ENCODE assay signal across 10 cellular contexts in genomic region chr13:24274452-24274971, GRCh38. TPM values are rescaled to one million over a fixed set of nuclear protein-coding genes. Genes with fewer than 3 reads are reported as not detected.
A peak's percentile ranks its signal among the peaks of the same experiment; 100 is the strongest.
DNase-seq lines count a peak whose midpoint lies in the region; ATAC-seq and TF ChIP-seq lines count a peak whose summit lies in the region.
"Had no signal": no experiment of that assay in that cellular context is flagged by ENCODE, and none has a peak within 500 bp of the region (broad histone marks: within the 10 kb centered on the region; RNA-seq: fewer than 3 reads in every experiment).

No MANE protein-coding gene starts in this region.

- no peaks in the 10 kb centered on the region for H3K27me3 Mint-ChIP-seq in IgD-negative memory B cell

- TF ChIP-seq CTCF in omental fat pad (IDR thresholded peaks at IDR 0.05): no peak

- H3K4me1 ChIP-seq in BLaER1 treated with 17β-estradiol and CSF1 and Interleukin-3, amounts not matched to agents 10 nM and 100 nM: peaks cover 69 to 90% (median 84%) of the 10 kb centered on the region in 10 experiments

- H3K9ac ChIP-seq in BLaER1 treated with 17β-estradiol and CSF1 and Interleukin-3, amounts not matched to agents 10 nM and 100 nM: peak overlapping the region; percentile 35 to 72 (median 61); a peak in 21 of 22 replicates

- H3K4me2 ChIP-seq in BLaER1 treated with 17β-estradiol and CSF1 and Interleukin-3, amounts not matched to agents 10 nM and 100 nM: peak overlapping the region; percentile 75 to 99 (median 94)

- ATAC-seq in GM21367 (IDR thresholded peaks at IDR 0.05; ENCODE audit: unreplicated experiment): peak; percentile 54
- no peak for ATAC-seq in omental fat pad (ENCODE audit: low FRiP score)

- peaks cover 36 to 47% (median 37%) of the 10 kb centered on the region in 3 donors for H3K4me1 Mint-ChIP-seq in IgD-negative memory B cell

- H3K9me3 Mint-ChIP-seq in IgD-negative memory B cell: no peaks in the 10 kb centered on the region

- no peaks in the 10 kb centered on the region for H3K36me3 Mint-ChIP-seq in IgD-negative memory B cell

- peaks cover 0 to 10% (median 0%) of the 10 kb centered on the region in 11 experiments; a peak in 3 of 22 replicates for H3K36me3 ChIP-seq in BLaER1 treated with 17β-estradiol and CSF1 and Interleukin-3, amounts not matched to agents 10 nM and 100 nM

- no peaks in the 10 kb centered on the region for H3K27me3 ChIP-seq in BLaER1 treated with 17β-estradiol and CSF1 and Interleukin-3, amounts not matched to agents 10 nM and 100 nM

- peak overlapping the region in 3 of 4 donors; percentile 35 to 82 (median 74) for H3K4me3 Mint-ChIP-seq in IgD-negative memory B cell

- POLR2A ChIA-PET in HEK293T (lab: Yijun Ruan, JAX): no interaction called here

- CTCF ChIA-PET in HEK293T (lab: Yijun Ruan, JAX): no interaction called here

- H3K4me3 ChIP-seq in BLaER1 treated with 17β-estradiol and CSF1 and Interleukin-3, amounts not matched to agents 10 nM and 100 nM: peak overlapping the region in 4 of 10 experiments; percentile 4 to 23 (median 8); a peak in 5 of 20 replicates

- H3K27ac Mint-ChIP-seq in IgD-negative memory B cell: peak overlapping the region; percentile 63 to 95 (median 90)

- peaks cover 0 to 6% (median 0%) of the 10 kb centered on the region in 11 experiments; a peak in 4 of 22 replicates for H4K20me1 ChIP-seq in BLaER1 treated with 17β-estradiol and CSF1 and Interleukin-3, amounts not matched to agents 10 nM and 100 nM

- H3K9me3 ChIP-seq in BLaER1 treated with 17β-estradiol and CSF1 and Interleukin-3, amounts not matched to agents 10 nM and 100 nM (replicated peaks in 1 of 11): no peaks in the 10 kb centered on the region

- DNase-seq in activated effector memory CD4-positive, alpha-beta T cell treated with anti-CD3 and anti-CD28 coated beads, Interleukin-2, amount 50 U/mL, for 16 hours: peak; percentile 88
- peak; percentile 58 for DNase-seq in midbrain (lab: John Stamatoyannopoulos, UW)
- peak in 24 of 49 donors; percentile 17 to 72 (median 38) for DNase-seq in substantia nigra (lab: John Stamatoyannopoulos, UW)
- DNase-seq in HEK293T (ENCODE audit: extremely low spot score): no peak
- no peak for DNase-seq in omental fat pad (ENCODE audit: low spot score)

- H3K27ac ChIP-seq in BLaER1 treated with 17β-estradiol and CSF1 and Interleukin-3, amounts not matched to agents 10 nM and 100 nM: peak overlapping the region; percentile 58 to 97 (median 91)
- H3K27ac ChIP-seq in substantia nigra (ENCODE audit: low read depth, low read length, poor library complexity, severe bottlenecking): peak overlapping the region; percentile 32

TF ChIP-seq in HEK293T, 16 proteins besides CTCF, POLR2A, EP300 and RAD21:
- TF ChIP-seq BHLHE40 (IDR thresholded peaks at IDR 0.05; ENCODE audit: borderline replicate concordance) (no peak), FOXM1 (IDR thresholded peaks at IDR 0.05; ENCODE audit: borderline replicate concordance) (no peak), FOXA1 (IDR thresholded peaks at IDR 0.05) (no peak), NFRKB (IDR thresholded peaks at IDR 0.05) (no peak), HDGF (IDR thresholded peaks at IDR 0.05; ENCODE audit: borderline replicate concordance) (no peak), SP1 (IDR thresholded peaks at IDR 0.05) (no peak), SUZ12 (IDR thresholded peaks at IDR 0.05) (no peak), TARDBP (IDR thresholded peaks at IDR 0.05) (no peak), FOXK2 (IDR thresholded peaks at IDR 0.05) (no peak), LEF1 (IDR thresholded peaks at IDR 0.05; ENCODE audit: borderline replicate concordance) (no peak), L3MBTL2 (conservative IDR thresholded peaks at IDR 0.05) (no peak), ELF4 (IDR thresholded peaks at IDR 0.05) (no peak), ZNF384 (IDR thresholded peaks at IDR 0.05) (no peak), CTBP1 (IDR thresholded peaks at IDR 0.05; ENCODE audit: borderline replicate concordance) (no peak)
- TF ChIP-seq, protein P1, sequence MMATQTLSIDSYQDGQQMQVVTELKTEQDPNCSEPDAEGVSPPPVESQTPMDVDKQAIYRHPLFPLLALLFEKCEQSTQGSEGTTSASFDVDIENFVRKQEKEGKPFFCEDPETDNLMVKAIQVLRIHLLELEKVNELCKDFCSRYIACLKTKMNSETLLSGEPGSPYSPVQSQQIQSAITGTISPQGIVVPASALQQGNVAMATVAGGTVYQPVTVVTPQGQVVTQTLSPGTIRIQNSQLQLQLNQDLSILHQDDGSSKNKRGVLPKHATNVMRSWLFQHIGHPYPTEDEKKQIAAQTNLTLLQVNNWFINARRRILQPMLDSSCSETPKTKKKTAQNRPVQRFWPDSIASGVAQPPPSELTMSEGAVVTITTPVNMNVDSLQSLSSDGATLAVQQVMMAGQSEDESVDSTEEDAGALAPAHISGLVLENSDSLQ (IDR thresholded peaks at IDR 0.05): no peak

RNA-seq across cellular contexts. Expression of gene C1QTNF9, which starts 34.9 kb away (rescaled TPM):
- not detected for polyA plus RNA-seq in IgD-negative memory B cell
- under 1 TPM in 3 of 4 donors, not detected in 1; 0.48 to 0.79 (median 0.69) TPM for total RNA-seq in omental fat pad
- total RNA-seq: activated CD8-positive, alpha-beta memory T cell treated with anti-CD3 and anti-CD28 coated beads for 36 hours; pulmonary artery endothelial cell had no signal

Comparison
In these comparisons a context has a peak if more than half of its experiments do, and no peak if none do; other contexts are left out.
1. DNase-seq: peak in activated effector memory CD4-positive, alpha-beta T cell treated with anti-CD3 and anti-CD28 coated beads, Interleukin-2, amount 50 U/mL, for 16 hours (single experiment) and midbrain (single experiment); none in HEK293T (single experiment) and omental fat pad (single experiment).